In genomic region chr22:32839776-32840571, GRCh38 we compare ENCODE assay signal across 14 cellular contexts. TPM values are rescaled to one million over a fixed set of nuclear protein-coding genes. Genes with fewer than 3 reads are reported as not detected.
DNase-seq lines count a peak whose midpoint lies in the region; ATAC-seq, FAIRE-seq and TF ChIP-seq lines count a peak whose summit lies in the region.
"Had no signal": no experiment of that assay in that cellular context is flagged by ENCODE, and none has a peak within 500 bp of the region (broad histone marks: within the 10 kb centered on the region; RNA-seq: fewer than 3 reads in every experiment).

No MANE protein-coding gene starts in this region.

- H3K27ac ChIP-seq in BLaER1 (peak overlapping the region; percentile 64), hepatocyte (peak overlapping the region; percentile 85), sigmoid colon (peak overlapping the region; percentile 54 to 73 (median 61))
- H3K27ac ChIP-seq: SJSA1 had no signal

- no peak for TF ChIP-seq POLR2A in sigmoid colon (IDR thresholded peaks at IDR 0.05)

- intact Hi-C loops in sigmoid colon (cut with DNase I) = no loop called here

- DNase-seq in hepatocyte (ENCODE audit: low spot score) (peak; percentile 54), sigmoid colon (no peak), RCC 7860 (ENCODE audit: low spot score) (no peak), NOMO-1 treated with dmso at 0.1 percent for 144 hours (lab: John Stamatoyannopoulos, UW; ENCODE audit: unreplicated experiment) (no peak)
- no peak for DNase-seq in activated naive CD8-positive, alpha-beta T cell treated with anti-CD3 and anti-CD28 coated beads for 36 hours
- DNase-seq: DMS79, NCI-H1436 treated with DMSO at 0.1 percent for 48 hours had no signal

- peak overlapping the region in 1 of 5 experiments; percentile 32 for H3K4me3 Mint-ChIP-seq in brain
- H3K4me3 Mint-ChIP-seq in activated naive CD8-positive, alpha-beta T cell treated with anti-CD3 and anti-CD28 coated beads for 36 hours = no peak overlapping the region

- H3K4me2 ChIP-seq in BLaER1 = peak overlapping the region; percentile 83
- H3K4me2 ChIP-seq in hepatocyte = peak overlapping the region; percentile 54

- H3K27ac Mint-ChIP-seq in brain = peak overlapping the region in 4 of 5 experiments; percentile 55 to 84 (median 64)
- no peak overlapping the region for H3K27ac Mint-ChIP-seq in activated naive CD8-positive, alpha-beta T cell treated with anti-CD3 and anti-CD28 coated beads for 36 hours
- H3K27ac Mint-ChIP-seq: type B pancreatic cell had no signal

- no peak for FAIRE-seq in RCC 7860 (lab: Jason Lieb, UNC)
- FAIRE-seq: GM12891 had no signal

- ATAC-seq in GM18502 (IDR thresholded peaks at IDR 0.05; ENCODE audit: poor library complexity, unreplicated experiment) = no peak
- ATAC-seq: activated CD4-positive, CD25-positive, alpha-beta regulatory T cell treated with anti-CD3 and anti-CD28 coated beads, Interleukin-2, amount 50 U/mL, for 24 hours had no signal

- peak in 1 of 4 donors; percentile 7 for TF ChIP-seq EP300 in sigmoid colon (IDR thresholded peaks at IDR 0.05)

- no peaks in the 10 kb centered on the region for H3K9me2 ChIP-seq in hepatocyte (replicated peaks; ENCODE audit: insufficient read depth)

- H3K4me1 ChIP-seq in BLaER1 (peaks cover 93% of the 10 kb centered on the region), hepatocyte (ENCODE audit: insufficient read depth) (peaks cover 17% of the 10 kb centered on the region), sigmoid colon (peaks cover 0 to 64% (median 48%) of the 10 kb centered on the region in 4 donors)
- H3K4me1 ChIP-seq: SJSA1 had no signal

- H3K36me3 ChIP-seq in BLaER1 (no peaks in the 10 kb centered on the region), hepatocyte (replicated peaks; ENCODE audit: insufficient read depth, low read depth) (no peaks in the 10 kb centered on the region), sigmoid colon (peaks cover 0 to 3% (median 0%) of the 10 kb centered on the region in 4 donors)

- TF ChIP-seq CTCF in brain (conservative IDR thresholded peaks at IDR 0.05) = no peak
- TF ChIP-seq CTCF in hepatocyte (IDR thresholded peaks at IDR 0.05; ENCODE audit: poor library complexity) = no peak
- TF ChIP-seq CTCF in sigmoid colon (IDR thresholded peaks at IDR 0.05) = no peak

- 45% methylated on average over 12 of the region's 13 CpGs for WGBS in hepatocyte (ENCODE audit: low lambda C conversion rate, missing lambda C conversion rate)
- WGBS in sigmoid colon, 2 donors = 62 to 74% methylated on average over 13 of the region's 13 CpGs

- H3K9me3 Mint-ChIP-seq in brain = no peaks in the 10 kb centered on the region
- no peaks in the 10 kb centered on the region for H3K9me3 Mint-ChIP-seq in activated naive CD8-positive, alpha-beta T cell treated with anti-CD3 and anti-CD28 coated beads for 36 hours
- H3K9me3 Mint-ChIP-seq: type B pancreatic cell had no signal

- no peaks in the 10 kb centered on the region for H4K20me1 ChIP-seq in BLaER1
- H4K20me1 ChIP-seq in hepatocyte (ENCODE audit: insufficient read depth, poor library complexity, severe bottlenecking) = no peaks in the 10 kb centered on the region

- no peak overlapping the region for H2AFZ ChIP-seq in hepatocyte

- peaks cover 25% of the 10 kb centered on the region for H3K79me2 ChIP-seq in hepatocyte

- H3K4me3 ChIP-seq in BLaER1 = peak overlapping the region; percentile 27; the same call in 1 of the 2 replicates
- H3K4me3 ChIP-seq in hepatocyte = no peak overlapping the region
- no peak overlapping the region for H3K4me3 ChIP-seq in sigmoid colon
- H3K4me3 ChIP-seq: SJSA1 had no signal

- no peaks in the 10 kb centered on the region for H3K27me3 ChIP-seq in BLaER1
- H3K27me3 ChIP-seq in hepatocyte = no peaks in the 10 kb centered on the region
- H3K27me3 ChIP-seq in sigmoid colon = no peaks in the 10 kb centered on the region
- H3K27me3 ChIP-seq: SJSA1 had no signal

- H3K9me3 ChIP-seq in BLaER1 (no peaks in the 10 kb centered on the region), hepatocyte (ENCODE audit: low read depth) (no peaks in the 10 kb centered on the region), sigmoid colon (no peaks in the 10 kb centered on the region)
- H3K9me3 ChIP-seq: SJSA1 had no signal

- H3K36me3 Mint-ChIP-seq in brain = peaks cover 15% of the 10 kb centered on the region
- H3K36me3 Mint-ChIP-seq in activated naive CD8-positive, alpha-beta T cell treated with anti-CD3 and anti-CD28 coated beads for 36 hours = no peaks in the 10 kb centered on the region

- H3K4me1 Mint-ChIP-seq in brain = peaks cover 41% of the 10 kb centered on the region
- no peaks in the 10 kb centered on the region for H3K4me1 Mint-ChIP-seq in activated naive CD8-positive, alpha-beta T cell treated with anti-CD3 and anti-CD28 coated beads for 36 hours

- H3K27me3 Mint-ChIP-seq in brain = peaks cover 3% of the 10 kb centered on the region
- H3K27me3 Mint-ChIP-seq in activated naive CD8-positive, alpha-beta T cell treated with anti-CD3 and anti-CD28 coated beads for 36 hours = peaks cover 3% of the 10 kb centered on the region
- H3K27me3 Mint-ChIP-seq: type B pancreatic cell had no signal

- H3K9ac ChIP-seq in BLaER1 = peak overlapping the region; percentile 33; the same call in 1 of the 2 replicates

RNA-seq across cellular contexts. Expression of gene TIMP3, which starts 38.5 kb away (rescaled TPM):
- polyA plus RNA-seq in brain (ENCODE audit: insufficient read depth, low read depth, low replicate concordance) (47.8 TPM), hepatocyte (76.6 and 91.6 TPM in 2 replicates), sigmoid colon (10 to 100 TPM in 2 of 3 donors, 1 to 10 TPM in 1; 4.6 to 40.0 (median 10.2) TPM)
- total RNA-seq in hepatocyte (92.3 and 96.1 TPM in 2 replicates), sigmoid colon (100 to 1,000 TPM; 120 to 295 (median 205) TPM)
- total RNA-seq in activated naive CD8-positive, alpha-beta T cell treated with anti-CD3 and anti-CD28 coated beads for 36 hours = under 1 TPM; 0.08 to 0.14 TPM

Comparison
In these comparisons a context has a peak if more than half of its experiments do, and no peak if none do; other contexts are left out.
1. RNA of gene TIMP3, which starts 38.5 kb away (total RNA-seq): 120 to 295 TPM in sigmoid colon and 92.3 to 96.1 TPM in hepatocyte; 0.08 to 0.14 TPM in activated naive CD8-positive, alpha-beta T cell treated with anti-CD3 and anti-CD28 coated beads for 36 hours; every median in the first group is over 10 times any median in the second.
2. Peak in every context shown above with its lines, with median percentiles within 50 percentile points of each other: H3K27ac ChIP-seq.